Comparison of ENCODE assay signal across 19 cellular contexts in genomic region chr5:150608991-150609390, GRCh38. TPM values are rescaled to one million over a fixed set of nuclear protein-coding genes. Genes with fewer than 3 reads are reported as not detected.
"Had no signal": no experiment of that assay in that cellular context is flagged by ENCODE, and none has a peak within 500 bp of the region (broad histone marks: within the 10 kb centered on the region; RNA-seq: fewer than 3 reads in every experiment).

No MANE protein-coding gene starts in this region.

- ATAC-seq: activated CD8-positive, alpha-beta T cell treated with anti-CD3 and anti-CD28 coated beads, Interleukin-2, amount 10 ng/mL, durations not matched to agents 7 days and 5 days; stimulated activated effector memory CD8-positive, alpha-beta T cell treated with anti-CD3 and anti-CD28 coated beads, Interleukin-12 subunit alpha, Interleukin-12 subunit beta, amount 100 ng/mL, for 72 hours had no signal

- H3K4me3 Mint-ChIP-seq: activated CD4-positive, alpha-beta T cell treated with anti-CD3 and anti-CD28 coated beads, Interleukin-2, amount 10 ng/mL, durations not matched to agents 24 days and 14 days; activated CD8-positive, alpha-beta T cell treated with anti-CD3 and anti-CD28 coated beads, Interleukin-2, amount 10 ng/mL, durations not matched to agents 7 days and 5 days; activated naive CD4-positive, alpha-beta T cell treated with anti-CD3 and anti-CD28 coated beads, Interleukin-2, amount 10 ng/mL, durations not matched to agents 7 days and 5 days; activated T-cell treated with anti-CD3 and anti-CD28 coated beads, Interleukin-2, amount 50 U/mL, for 24 hours; memory B cell; naive B cell; neural progenitor cell; stimulated activated effector memory CD8-positive, alpha-beta T cell treated with anti-CD3 and anti-CD28 coated beads, Interleukin-12 subunit alpha, Interleukin-12 subunit beta, amount 100 ng/mL, for 72 hours; T-helper 1 cell treated with Interleukin-12 subunit alpha and Interleukin-12 subunit beta and Interleukin-4 antibody, amounts not matched to agents 30 μg/mL and 1 μg/mL, for 36 hours had no signal

- H3K4me2 ChIP-seq: neural progenitor cell had no signal

- H3K36me3 ChIP-seq: breast epithelium, neural progenitor cell, prostate gland, right lobe of liver had no signal

- H3K9me3 Mint-ChIP-seq: activated CD4-positive, alpha-beta T cell treated with anti-CD3 and anti-CD28 coated beads, Interleukin-2, amount 10 ng/mL, durations not matched to agents 24 days and 14 days; activated naive CD4-positive, alpha-beta T cell treated with anti-CD3 and anti-CD28 coated beads, Interleukin-2, amount 10 ng/mL, durations not matched to agents 7 days and 5 days; activated T-cell treated with anti-CD3 and anti-CD28 coated beads, Interleukin-2, amount 50 U/mL, for 24 hours; memory B cell; naive B cell; neural progenitor cell; stimulated activated effector memory CD8-positive, alpha-beta T cell treated with anti-CD3 and anti-CD28 coated beads, Interleukin-12 subunit alpha, Interleukin-12 subunit beta, amount 100 ng/mL, for 72 hours; T-helper 1 cell treated with Interleukin-12 subunit alpha and Interleukin-12 subunit beta and Interleukin-4 antibody, amounts not matched to agents 30 μg/mL and 1 μg/mL, for 36 hours had no signal

- H3K9ac ChIP-seq: neural progenitor cell had no signal

- H3K36me3 Mint-ChIP-seq: activated naive CD4-positive, alpha-beta T cell treated with anti-CD3 and anti-CD28 coated beads, Interleukin-2, amount 10 ng/mL, durations not matched to agents 7 days and 5 days; memory B cell; naive B cell; neural progenitor cell; stimulated activated effector memory CD8-positive, alpha-beta T cell treated with anti-CD3 and anti-CD28 coated beads, Interleukin-12 subunit alpha, Interleukin-12 subunit beta, amount 100 ng/mL, for 72 hours had no signal

- H3K9me3 ChIP-seq: breast epithelium, prostate gland, right lobe of liver, testis had no signal

- H3K4me1 ChIP-seq: neural progenitor cell, prostate gland had no signal

- H3K27ac Mint-ChIP-seq: activated CD4-positive, alpha-beta T cell treated with anti-CD3 and anti-CD28 coated beads, Interleukin-2, amount 10 ng/mL, durations not matched to agents 24 days and 14 days; activated CD8-positive, alpha-beta T cell treated with anti-CD3 and anti-CD28 coated beads, Interleukin-2, amount 10 ng/mL, durations not matched to agents 7 days and 5 days; activated naive CD4-positive, alpha-beta T cell treated with anti-CD3 and anti-CD28 coated beads, Interleukin-2, amount 10 ng/mL, durations not matched to agents 7 days and 5 days; activated T-cell treated with anti-CD3 and anti-CD28 coated beads, Interleukin-2, amount 50 U/mL, for 24 hours; memory B cell; naive B cell; neural progenitor cell; stimulated activated effector memory CD8-positive, alpha-beta T cell treated with anti-CD3 and anti-CD28 coated beads, Interleukin-12 subunit alpha, Interleukin-12 subunit beta, amount 100 ng/mL, for 72 hours; T-helper 1 cell treated with Interleukin-12 subunit alpha and Interleukin-12 subunit beta and Interleukin-4 antibody, amounts not matched to agents 30 μg/mL and 1 μg/mL, for 36 hours had no signal

- H3K4me3 ChIP-seq: breast epithelium, neural progenitor cell, prostate gland, right lobe of liver, testis had no signal

- DNase-seq: activated CD4-positive, alpha-beta T cell treated with anti-CD3 and anti-CD28 coated beads, Interleukin-2, amount 10 ng/mL, durations not matched to agents 24 days and 14 days; activated CD8-positive, alpha-beta T cell treated with anti-CD3 and anti-CD28 coated beads, Interleukin-2, amount 10 ng/mL, durations not matched to agents 7 days and 5 days; activated effector memory CD4-positive, alpha-beta T cell treated with Interleukin-2 at 50 U/mL for 16 hours; activated naive CD4-positive, alpha-beta T cell treated with anti-CD3 and anti-CD28 coated beads, Interleukin-2, amount 10 ng/mL, durations not matched to agents 7 days and 5 days; activated T-cell treated with anti-CD3 and anti-CD28 coated beads, Interleukin-2, amount 50 U/mL, for 24 hours; cerebellar nuclear complex; effector CD8-positive, alpha-beta T cell; islet precursor cell; naive B cell; stimulated activated CD4-positive, alpha-beta T cell treated with anti-CD3 and anti-CD28 coated beads, Interleukin-4, amount 100 ng/mL, for 24 hours; testis had no signal

- H3K27me3 Mint-ChIP-seq: activated CD4-positive, alpha-beta T cell treated with anti-CD3 and anti-CD28 coated beads, Interleukin-2, amount 10 ng/mL, durations not matched to agents 24 days and 14 days; activated T-cell treated with anti-CD3 and anti-CD28 coated beads, Interleukin-2, amount 50 U/mL, for 24 hours; memory B cell; naive B cell had no signal

- H3K27me3 ChIP-seq: breast epithelium, neural progenitor cell, right lobe of liver, testis had no signal

- H3K27ac ChIP-seq: neural progenitor cell, prostate gland, testis had no signal

- H3K4me1 Mint-ChIP-seq: activated CD4-positive, alpha-beta T cell treated with anti-CD3 and anti-CD28 coated beads, Interleukin-2, amount 10 ng/mL, durations not matched to agents 24 days and 14 days; activated naive CD4-positive, alpha-beta T cell treated with anti-CD3 and anti-CD28 coated beads, Interleukin-2, amount 10 ng/mL, durations not matched to agents 7 days and 5 days; memory B cell; naive B cell; stimulated activated effector memory CD8-positive, alpha-beta T cell treated with anti-CD3 and anti-CD28 coated beads, Interleukin-12 subunit alpha, Interleukin-12 subunit beta, amount 100 ng/mL, for 72 hours had no signal

RNA-seq across cellular contexts. Expression of gene SYNPO, which starts 31.5 kb away (rescaled TPM):
- total RNA-seq: activated CD4-positive, alpha-beta T cell treated with anti-CD3 and anti-CD28 coated beads, Interleukin-2, amount 10 ng/mL, durations not matched to agents 24 days and 14 days had no signal

RNA-seq across cellular contexts. Expression of gene MYOZ3, which starts 52.1 kb away (rescaled TPM):
- total RNA-seq: activated CD8-positive, alpha-beta T cell treated with anti-CD3 and anti-CD28 coated beads, Interleukin-2, amount 10 ng/mL, durations not matched to agents 7 days and 5 days; mononuclear cell had no signal
